Comparison of ENCODE assay signal across 1 cellular context in genomic region chr3:48989796-48990635, GRCh38.
TF ChIP-seq lines count a peak whose summit lies in the region.

A gene with protein sequence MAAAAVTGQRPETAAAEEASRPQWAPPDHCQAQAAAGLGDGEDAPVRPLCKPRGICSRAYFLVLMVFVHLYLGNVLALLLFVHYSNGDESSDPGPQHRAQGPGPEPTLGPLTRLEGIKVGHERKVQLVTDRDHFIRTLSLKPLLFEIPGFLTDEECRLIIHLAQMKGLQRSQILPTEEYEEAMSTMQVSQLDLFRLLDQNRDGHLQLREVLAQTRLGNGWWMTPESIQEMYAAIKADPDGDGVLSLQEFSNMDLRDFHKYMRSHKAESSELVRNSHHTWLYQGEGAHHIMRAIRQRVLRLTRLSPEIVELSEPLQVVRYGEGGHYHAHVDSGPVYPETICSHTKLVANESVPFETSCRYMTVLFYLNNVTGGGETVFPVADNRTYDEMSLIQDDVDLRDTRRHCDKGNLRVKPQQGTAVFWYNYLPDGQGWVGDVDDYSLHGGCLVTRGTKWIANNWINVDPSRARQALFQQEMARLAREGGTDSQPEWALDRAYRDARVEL (plus strand): TSS chr3:48990241. CDS start chr3:48990257, 16 bp downstream.

TF ChIP-seq in K562, 482 proteins besides CTCF, POLR2A, EP300 and RAD21 (continued from another document and continues in another):
- TF ChIP-seq KDM5B (IDR thresholded peaks at IDR 0.05; ENCODE audit: insufficient replicate concordance, low read depth, low read length) (no peak), MBD2 (IDR thresholded peaks at IDR 0.05; ENCODE audit: borderline replicate concordance, low read depth) (no peak; the same call in 1 of the 2 replicates), ZNF639 (CRISPR knock-in tag; conservative IDR thresholded peaks at IDR 0.05 in 1 of 2, IDR thresholded peaks at IDR 0.05 in 1 of 2) (no peak), MIER1 (IDR thresholded peaks at IDR 0.05; ENCODE audit: low read depth) (no peak), ETS2 (tag; IDR thresholded peaks at IDR 0.05; ENCODE audit: borderline replicate concordance, poor library complexity, severe bottlenecking) (no peak), CHD2 (IDR thresholded peaks at IDR 0.05; ENCODE audit: low read depth, low read length) (peak; percentile 45; the same call in 1 of the 2 replicates), MAFK (IDR thresholded peaks at IDR 0.05; ENCODE audit: low read length) (0 out of 2 replicates have a peak, but pooled peaks have one; percentile 5), THRAP3 (IDR thresholded peaks at IDR 0.05; ENCODE audit: borderline replicate concordance) (no peak), ZKSCAN3 (CRISPR knock-in tag; IDR thresholded peaks at IDR 0.05) (no peak), KAT8 (IDR thresholded peaks at IDR 0.05; ENCODE audit: low read depth) (no peak), BACH1 (tag; IDR thresholded peaks at IDR 0.05) (no peak), PCBP2 (IDR thresholded peaks at IDR 0.05; ENCODE audit: low read depth, low read length, poor library complexity, severe bottlenecking) (no peak), ZSCAN29 (IDR thresholded peaks at IDR 0.05) (no peak), PURB (CRISPR knock-in tag; IDR thresholded peaks at IDR 0.05; ENCODE audit: low read depth) (no peak), ASH1L (IDR thresholded peaks at IDR 0.05; ENCODE audit: borderline replicate concordance, low read depth, partially characterized antibody) (no peak), OTX1 (CRISPR knock-in tag; IDR thresholded peaks at IDR 0.05) (no peak), PRMT5 (CRISPR knock-in tag; IDR thresholded peaks at IDR 0.05) (no peak), NELFE (IDR thresholded peaks at IDR 0.05; ENCODE audit: insufficient read depth, insufficient read length) (no peak), IRF9 (tag; IDR thresholded peaks at IDR 0.05) (no peak), SMARCE1 (IDR thresholded peaks at IDR 0.05) (peak; percentile 90; the same call in 1 of the 2 replicates), ZNF780A (CRISPR knock-in tag; IDR thresholded peaks at IDR 0.05) (no peak), NBN (IDR thresholded peaks at IDR 0.05; ENCODE audit: low read depth) (0 out of 2 replicates have a peak, but pooled peaks have one; percentile 36), TSC22D4 (tag; IDR thresholded peaks at IDR 0.05) (no peak), ID3 (CRISPR knock-in tag; IDR thresholded peaks at IDR 0.05) (no peak), ID3 (tag; IDR thresholded peaks at IDR 0.05) (no peak), POLR2B (IDR thresholded peaks at IDR 0.05; ENCODE audit: low read depth, partially characterized antibody) (no peak), ZBTB17 (CRISPR knock-in tag; IDR thresholded peaks at IDR 0.05) (no peak), ZNF695 (CRISPR knock-in tag; IDR thresholded peaks at IDR 0.05) (no peak), NFYB (IDR thresholded peaks at IDR 0.05; ENCODE audit: extremely low read depth, insufficient read length) (no peak), ZBED1 (IDR thresholded peaks at IDR 0.05) (no peak), PCBP1 (IDR thresholded peaks at IDR 0.05; ENCODE audit: low read depth, low read length, poor library complexity, severe bottlenecking) (no peak), ILF3 (IDR thresholded peaks at IDR 0.05; ENCODE audit: borderline replicate concordance) (no peak), ZZZ3 (IDR thresholded peaks at IDR 0.05) (no peak), SMC3 (conservative IDR thresholded peaks at IDR 0.05; ENCODE audit: insufficient read depth, low read depth, low read length) (no peak), CBX3 (IDR thresholded peaks at IDR 0.05; ENCODE audit: borderline replicate concordance in 1 of 2, low read length in 2 of 2) (no peak), IRF2 (CRISPR knock-in tag; IDR thresholded peaks at IDR 0.05) (no peak), IFI16 (CRISPR knock-in tag; IDR thresholded peaks at IDR 0.05) (no peak), SMARCA4 (IDR thresholded peaks at IDR 0.05) (peak; percentile 86)
- TF ChIP-seq, protein P1, sequence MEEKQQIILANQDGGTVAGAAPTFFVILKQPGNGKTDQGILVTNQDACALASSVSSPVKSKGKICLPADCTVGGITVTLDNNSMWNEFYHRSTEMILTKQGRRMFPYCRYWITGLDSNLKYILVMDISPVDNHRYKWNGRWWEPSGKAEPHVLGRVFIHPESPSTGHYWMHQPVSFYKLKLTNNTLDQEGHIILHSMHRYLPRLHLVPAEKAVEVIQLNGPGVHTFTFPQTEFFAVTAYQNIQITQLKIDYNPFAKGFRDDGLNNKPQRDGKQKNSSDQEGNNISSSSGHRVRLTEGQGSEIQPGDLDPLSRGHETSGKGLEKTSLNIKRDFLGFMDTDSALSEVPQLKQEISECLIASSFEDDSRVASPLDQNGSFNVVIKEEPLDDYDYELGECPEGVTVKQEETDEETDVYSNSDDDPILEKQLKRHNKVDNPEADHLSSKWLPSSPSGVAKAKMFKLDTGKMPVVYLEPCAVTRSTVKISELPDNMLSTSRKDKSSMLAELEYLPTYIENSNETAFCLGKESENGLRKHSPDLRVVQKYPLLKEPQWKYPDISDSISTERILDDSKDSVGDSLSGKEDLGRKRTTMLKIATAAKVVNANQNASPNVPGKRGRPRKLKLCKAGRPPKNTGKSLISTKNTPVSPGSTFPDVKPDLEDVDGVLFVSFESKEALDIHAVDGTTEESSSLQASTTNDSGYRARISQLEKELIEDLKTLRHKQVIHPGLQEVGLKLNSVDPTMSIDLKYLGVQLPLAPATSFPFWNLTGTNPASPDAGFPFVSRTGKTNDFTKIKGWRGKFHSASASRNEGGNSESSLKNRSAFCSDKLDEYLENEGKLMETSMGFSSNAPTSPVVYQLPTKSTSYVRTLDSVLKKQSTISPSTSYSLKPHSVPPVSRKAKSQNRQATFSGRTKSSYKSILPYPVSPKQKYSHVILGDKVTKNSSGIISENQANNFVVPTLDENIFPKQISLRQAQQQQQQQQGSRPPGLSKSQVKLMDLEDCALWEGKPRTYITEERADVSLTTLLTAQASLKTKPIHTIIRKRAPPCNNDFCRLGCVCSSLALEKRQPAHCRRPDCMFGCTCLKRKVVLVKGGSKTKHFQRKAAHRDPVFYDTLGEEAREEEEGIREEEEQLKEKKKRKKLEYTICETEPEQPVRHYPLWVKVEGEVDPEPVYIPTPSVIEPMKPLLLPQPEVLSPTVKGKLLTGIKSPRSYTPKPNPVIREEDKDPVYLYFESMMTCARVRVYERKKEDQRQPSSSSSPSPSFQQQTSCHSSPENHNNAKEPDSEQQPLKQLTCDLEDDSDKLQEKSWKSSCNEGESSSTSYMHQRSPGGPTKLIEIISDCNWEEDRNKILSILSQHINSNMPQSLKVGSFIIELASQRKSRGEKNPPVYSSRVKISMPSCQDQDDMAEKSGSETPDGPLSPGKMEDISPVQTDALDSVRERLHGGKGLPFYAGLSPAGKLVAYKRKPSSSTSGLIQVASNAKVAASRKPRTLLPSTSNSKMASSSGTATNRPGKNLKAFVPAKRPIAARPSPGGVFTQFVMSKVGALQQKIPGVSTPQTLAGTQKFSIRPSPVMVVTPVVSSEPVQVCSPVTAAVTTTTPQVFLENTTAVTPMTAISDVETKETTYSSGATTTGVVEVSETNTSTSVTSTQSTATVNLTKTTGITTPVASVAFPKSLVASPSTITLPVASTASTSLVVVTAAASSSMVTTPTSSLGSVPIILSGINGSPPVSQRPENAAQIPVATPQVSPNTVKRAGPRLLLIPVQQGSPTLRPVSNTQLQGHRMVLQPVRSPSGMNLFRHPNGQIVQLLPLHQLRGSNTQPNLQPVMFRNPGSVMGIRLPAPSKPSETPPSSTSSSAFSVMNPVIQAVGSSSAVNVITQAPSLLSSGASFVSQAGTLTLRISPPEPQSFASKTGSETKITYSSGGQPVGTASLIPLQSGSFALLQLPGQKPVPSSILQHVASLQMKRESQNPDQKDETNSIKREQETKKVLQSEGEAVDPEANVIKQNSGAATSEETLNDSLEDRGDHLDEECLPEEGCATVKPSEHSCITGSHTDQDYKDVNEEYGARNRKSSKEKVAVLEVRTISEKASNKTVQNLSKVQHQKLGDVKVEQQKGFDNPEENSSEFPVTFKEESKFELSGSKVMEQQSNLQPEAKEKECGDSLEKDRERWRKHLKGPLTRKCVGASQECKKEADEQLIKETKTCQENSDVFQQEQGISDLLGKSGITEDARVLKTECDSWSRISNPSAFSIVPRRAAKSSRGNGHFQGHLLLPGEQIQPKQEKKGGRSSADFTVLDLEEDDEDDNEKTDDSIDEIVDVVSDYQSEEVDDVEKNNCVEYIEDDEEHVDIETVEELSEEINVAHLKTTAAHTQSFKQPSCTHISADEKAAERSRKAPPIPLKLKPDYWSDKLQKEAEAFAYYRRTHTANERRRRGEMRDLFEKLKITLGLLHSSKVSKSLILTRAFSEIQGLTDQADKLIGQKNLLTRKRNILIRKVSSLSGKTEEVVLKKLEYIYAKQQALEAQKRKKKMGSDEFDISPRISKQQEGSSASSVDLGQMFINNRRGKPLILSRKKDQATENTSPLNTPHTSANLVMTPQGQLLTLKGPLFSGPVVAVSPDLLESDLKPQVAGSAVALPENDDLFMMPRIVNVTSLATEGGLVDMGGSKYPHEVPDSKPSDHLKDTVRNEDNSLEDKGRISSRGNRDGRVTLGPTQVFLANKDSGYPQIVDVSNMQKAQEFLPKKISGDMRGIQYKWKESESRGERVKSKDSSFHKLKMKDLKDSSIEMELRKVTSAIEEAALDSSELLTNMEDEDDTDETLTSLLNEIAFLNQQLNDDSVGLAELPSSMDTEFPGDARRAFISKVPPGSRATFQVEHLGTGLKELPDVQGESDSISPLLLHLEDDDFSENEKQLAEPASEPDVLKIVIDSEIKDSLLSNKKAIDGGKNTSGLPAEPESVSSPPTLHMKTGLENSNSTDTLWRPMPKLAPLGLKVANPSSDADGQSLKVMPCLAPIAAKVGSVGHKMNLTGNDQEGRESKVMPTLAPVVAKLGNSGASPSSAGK (IDR thresholded peaks at IDR 0.05), result no peak
- TF ChIP-seq, protein P2, sequence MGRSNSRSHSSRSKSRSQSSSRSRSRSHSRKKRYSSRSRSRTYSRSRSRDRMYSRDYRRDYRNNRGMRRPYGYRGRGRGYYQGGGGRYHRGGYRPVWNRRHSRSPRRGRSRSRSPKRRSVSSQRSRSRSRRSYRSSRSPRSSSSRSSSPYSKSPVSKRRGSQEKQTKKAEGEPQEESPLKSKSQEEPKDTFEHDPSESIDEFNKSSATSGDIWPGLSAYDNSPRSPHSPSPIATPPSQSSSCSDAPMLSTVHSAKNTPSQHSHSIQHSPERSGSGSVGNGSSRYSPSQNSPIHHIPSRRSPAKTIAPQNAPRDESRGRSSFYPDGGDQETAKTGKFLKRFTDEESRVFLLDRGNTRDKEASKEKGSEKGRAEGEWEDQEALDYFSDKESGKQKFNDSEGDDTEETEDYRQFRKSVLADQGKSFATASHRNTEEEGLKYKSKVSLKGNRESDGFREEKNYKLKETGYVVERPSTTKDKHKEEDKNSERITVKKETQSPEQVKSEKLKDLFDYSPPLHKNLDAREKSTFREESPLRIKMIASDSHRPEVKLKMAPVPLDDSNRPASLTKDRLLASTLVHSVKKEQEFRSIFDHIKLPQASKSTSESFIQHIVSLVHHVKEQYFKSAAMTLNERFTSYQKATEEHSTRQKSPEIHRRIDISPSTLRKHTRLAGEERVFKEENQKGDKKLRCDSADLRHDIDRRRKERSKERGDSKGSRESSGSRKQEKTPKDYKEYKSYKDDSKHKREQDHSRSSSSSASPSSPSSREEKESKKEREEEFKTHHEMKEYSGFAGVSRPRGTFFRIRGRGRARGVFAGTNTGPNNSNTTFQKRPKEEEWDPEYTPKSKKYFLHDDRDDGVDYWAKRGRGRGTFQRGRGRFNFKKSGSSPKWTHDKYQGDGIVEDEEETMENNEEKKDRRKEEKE (IDR thresholded peaks at IDR 0.05; ENCODE audit: borderline replicate concordance in 1 of 2, control insufficient read depth in 1 of 2, low read depth in 2 of 2, low read length in 1 of 2), result no peak
- TF ChIP-seq, protein P3, sequence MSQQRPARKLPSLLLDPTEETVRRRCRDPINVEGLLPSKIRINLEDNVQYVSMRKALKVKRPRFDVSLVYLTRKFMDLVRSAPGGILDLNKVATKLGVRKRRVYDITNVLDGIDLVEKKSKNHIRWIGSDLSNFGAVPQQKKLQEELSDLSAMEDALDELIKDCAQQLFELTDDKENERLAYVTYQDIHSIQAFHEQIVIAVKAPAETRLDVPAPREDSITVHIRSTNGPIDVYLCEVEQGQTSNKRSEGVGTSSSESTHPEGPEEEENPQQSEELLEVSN (IDR thresholded peaks at IDR 0.05; ENCODE audit: borderline replicate concordance in 1 of 2, extremely low read depth in 1 of 2, insufficient read depth in 1 of 2, insufficient read length in 1 of 2, low read depth in 1 of 2, low read length in 1 of 2, poor library complexity in 1 of 2, severe bottlenecking in 1 of 2), result no peak
- TF ChIP-seq, protein P4, sequence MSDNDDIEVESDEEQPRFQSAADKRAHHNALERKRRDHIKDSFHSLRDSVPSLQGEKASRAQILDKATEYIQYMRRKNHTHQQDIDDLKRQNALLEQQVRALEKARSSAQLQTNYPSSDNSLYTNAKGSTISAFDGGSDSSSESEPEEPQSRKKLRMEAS (CRISPR knock-in tag; IDR thresholded peaks at IDR 0.05), result no peak
